2 cellular contexts compared by ENCODE assay signal in genomic region chr14:103087343-103087835, GRCh38.
A peak's percentile ranks its signal among the peaks of the same experiment; 100 is the strongest.
TF ChIP-seq lines count a peak whose summit lies in the region.

No MANE protein-coding gene starts in this region.

TF ChIP-seq in K562, 482 proteins besides CTCF, POLR2A, EP300 and RAD21:
- peak; percentile 83 for TF ChIP-seq RFX1 (IDR thresholded peaks at IDR 0.05)
- TF ChIP-seq ZNF134 (CRISPR knock-in tag; conservative IDR thresholded peaks at IDR 0.05): no peak

TF ChIP-seq in WTC11, 78 proteins besides CTCF, POLR2A, EP300 and RAD21:
- TF ChIP-seq OVOL2 (CRISPR knock-in tag; IDR thresholded peaks at IDR 0.05; ENCODE audit: borderline replicate concordance) (no peak), ZNF219 (CRISPR knock-in tag; IDR thresholded peaks at IDR 0.05; ENCODE audit: borderline replicate concordance) (no peak), SMAD4 (CRISPR knock-in tag; IDR thresholded peaks at IDR 0.05) (no peak)
